ENCODE assay signal across 9 cellular contexts in the genomic region with DNA sequence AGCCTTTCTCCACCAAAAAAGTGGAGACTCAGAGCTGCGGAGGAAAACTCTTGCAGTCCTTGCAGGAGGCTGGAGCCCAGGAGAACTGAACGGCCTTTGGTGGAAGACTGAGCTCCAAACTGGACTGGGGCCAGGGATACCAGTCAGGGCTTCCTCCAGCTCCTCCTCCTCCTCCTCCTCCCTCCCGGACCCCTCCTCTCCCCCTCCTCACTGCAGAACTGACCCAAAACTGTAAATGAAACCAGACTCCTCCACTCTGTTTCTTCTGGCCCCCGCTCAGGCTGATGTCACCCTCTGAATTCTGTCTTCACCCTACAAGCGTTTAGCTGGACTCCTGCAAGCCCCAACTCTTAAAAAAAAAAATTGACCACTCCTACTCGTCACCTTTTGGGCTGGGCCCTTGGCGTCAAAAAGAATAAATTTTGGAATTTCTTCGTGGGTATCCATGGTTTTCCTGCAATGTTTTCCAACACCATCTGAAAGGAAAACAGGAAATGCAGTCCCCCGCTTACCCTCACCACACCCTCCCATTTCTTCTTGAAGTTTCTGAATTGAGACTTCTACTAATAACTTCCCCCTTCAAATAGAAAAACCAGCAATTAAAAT. TPM values are rescaled to one million over a fixed set of nuclear protein-coding genes. Genes with fewer than 3 reads are reported as not detected.
A peak's percentile ranks its signal among the peaks of the same experiment; 100 is the strongest.
DNase-seq lines count a peak whose midpoint lies in the region; ATAC-seq and TF ChIP-seq lines count a peak whose summit lies in the region.
"Had no signal": no experiment of that assay in that cellular context is flagged by ENCODE, and none has a peak within 500 bp of the region (broad histone marks: within the 10 kb centered on the region; RNA-seq: fewer than 3 reads in every experiment).

Gene COL6A3 (minus strand): TSS at position 109 of the 606 bp plus-strand sequence. CDS start 17,347 bp downstream, outside the sequence.

- 28% methylated on average over 8 of the region's 9 CpGs for WGBS in esophagus muscularis mucosa

- H3K4me3 ChIP-seq in esophagus muscularis mucosa (peak within 1 kb of the TSS; percentile 53 to 61 (median 58)), mucosa of stomach (ENCODE audit: low read length) (peak within 1 kb of the TSS; percentile 22)
- H3K4me3 ChIP-seq: GM12878 had no signal

- H3K9me3 ChIP-seq in esophagus muscularis mucosa (no peaks in the 10 kb centered on the region), mucosa of stomach (ENCODE audit: control insufficient read depth, low read length) (no peaks in the 10 kb centered on the region)

- ATAC-seq in GM21526 (IDR thresholded peaks at IDR 0.05; ENCODE audit: low FRiP score, unreplicated experiment) (no peak), GM18519 (IDR thresholded peaks at IDR 0.05; ENCODE audit: low FRiP score, unreplicated experiment) (no peak)
- ATAC-seq: GM12878 had no signal

- no peak for TF ChIP-seq POLR2A in esophagus muscularis mucosa (IDR thresholded peaks at IDR 0.05; ENCODE audit: low read depth)

- H3K4me1 Mint-ChIP-seq in type B pancreatic cell (ENCODE audit: unreplicated experiment) (peaks cover 19% of the 10 kb centered on the region), CD14-positive monocyte (no peaks in the 10 kb centered on the region)

- peak within 1 kb of the TSS; percentile 61 for H3K9ac ChIP-seq in mucosa of stomach (ENCODE audit: low read length)

- DNase-seq in T1000 (lab: John Stamatoyannopoulos, UW) (peak; percentile 70), esophagus muscularis mucosa (ENCODE audit: extremely low spot score) (no peak), type B pancreatic cell (ENCODE audit: extremely low spot score, unreplicated experiment) (no peak), CD14-positive monocyte (ENCODE audit: low spot score) (no peak)
- DNase-seq: activated T-cell treated with anti-CD3 and anti-CD28 coated beads for 4 hours had no signal

- TF ChIP-seq CTCF in esophagus muscularis mucosa (IDR thresholded peaks at IDR 0.05) (no peak), type B pancreatic cell (conservative IDR thresholded peaks at IDR 0.05) (no peak), CD14-positive monocyte (IDR thresholded peaks at IDR 0.05) (no peak)

- H3K36me3 ChIP-seq in esophagus muscularis mucosa (no peaks in the 10 kb centered on the region), mucosa of stomach (ENCODE audit: control insufficient read depth, insufficient read depth, low read length) (no peaks in the 10 kb centered on the region)

- no peak for TF ChIP-seq EP300 in esophagus muscularis mucosa (IDR thresholded peaks at IDR 0.05)

- H3K27me3 Mint-ChIP-seq in type B pancreatic cell (peaks cover 51% of the 10 kb centered on the region), CD14-positive monocyte (ENCODE audit: low read depth in 3 of 3) (peaks cover 10 to 31% (median 16%) of the 10 kb centered on the region in 3 donors)

- H3K27me3 ChIP-seq in esophagus muscularis mucosa, result no peaks in the 10 kb centered on the region
- peaks cover 30% of the 10 kb centered on the region for H3K27me3 ChIP-seq in mucosa of stomach (ENCODE audit: control insufficient read depth, insufficient read depth, low read length)

- intact Hi-C loops in esophagus muscularis mucosa (cut with DNase I), result loop anchor here (5.0 to 10.0 kb wide), 2 partner anchors 161 to 322 kb away; no protein-coding TSS in a partner anchor
- intact Hi-C loops in CD14-positive monocyte (cut with micrococcal nuclease), result no loop called here

- peaks cover 0 to 51% (median 43%) of the 10 kb centered on the region in 4 donors for H3K4me1 ChIP-seq in esophagus muscularis mucosa
- H3K4me1 ChIP-seq in mucosa of stomach (ENCODE audit: control insufficient read depth, insufficient read depth, low read length), result no peaks in the 10 kb centered on the region

- H3K9me3 Mint-ChIP-seq in type B pancreatic cell (no peaks in the 10 kb centered on the region), CD14-positive monocyte (no peaks in the 10 kb centered on the region)

- H3K27ac ChIP-seq in esophagus muscularis mucosa (replicated peaks in 1 of 4), result peak within 1 kb of the TSS; percentile 90 to 95 (median 92)

- H3K36me3 Mint-ChIP-seq in type B pancreatic cell, result no peaks in the 10 kb centered on the region
- no peaks in the 10 kb centered on the region for H3K36me3 Mint-ChIP-seq in CD14-positive monocyte

- H3K4me3 Mint-ChIP-seq in type B pancreatic cell, result peak within 1 kb of the TSS; percentile 90
- no peak within 1 kb of the TSS for H3K4me3 Mint-ChIP-seq in CD14-positive monocyte

- H3K27ac Mint-ChIP-seq in type B pancreatic cell, result no peak within 1 kb of the TSS
- H3K27ac Mint-ChIP-seq in CD14-positive monocyte, result peak within 1 kb of the TSS in 1 of 7 donors; percentile 49

RNA-seq across cellular contexts. Expression of gene COL6A3, which starts in this region (rescaled TPM):
- total RNA-seq in esophagus muscularis mucosa (100 to 1,000 TPM in 3 of 4 donors, 10 to 100 TPM in 1; 96.2 to 350 (median 192) TPM), type B pancreatic cell (ENCODE audit: low replicate concordance) (4.7 and 157 TPM in 2 replicates)
- not detected for polyA plus RNA-seq in CD14-positive monocyte
